17 cellular contexts compared by ENCODE assay signal in genomic region chr11:66729447-66729846, GRCh38. TPM values are rescaled to one million over a fixed set of nuclear protein-coding genes. Genes with fewer than 3 reads are reported as not detected.
A peak's percentile ranks its signal among the peaks of the same experiment; 100 is the strongest.
DNase-seq lines count a peak whose midpoint lies in the region; ATAC-seq and TF ChIP-seq lines count a peak whose summit lies in the region.
"Had no signal": no experiment of that assay in that cellular context is flagged by ENCODE, and none has a peak within 500 bp of the region (broad histone marks: within the 10 kb centered on the region; RNA-seq: fewer than 3 reads in every experiment).

No MANE protein-coding gene starts in this region.

- no peak overlapping the region for H3K27ac ChIP-seq in CD8-positive, alpha-beta T cell (ENCODE audit: low read depth, low read length)
- H3K27ac ChIP-seq in cingulate gyrus (ENCODE audit: low read depth, low read length) = peak overlapping the region; percentile 50
- H3K27ac ChIP-seq: left lung had no signal

- no peak overlapping the region for H3K27ac Mint-ChIP-seq in CD8-positive, alpha-beta T cell
- no peak overlapping the region for H3K27ac Mint-ChIP-seq in nephron progenitor cell

- POLR2A ChIA-PET in CD8-positive, alpha-beta T cell (lab: Charles Lee) = no interaction called here

- H3K4me1 ChIP-seq in CD8-positive, alpha-beta T cell (ENCODE audit: insufficient read depth, low read length) = peaks cover 9% of the 10 kb centered on the region
- H3K4me1 ChIP-seq in NT2/D1 (ENCODE audit: insufficient read depth, insufficient read length) = peaks cover 16% of the 10 kb centered on the region

- peak overlapping the region; percentile 89 for H3K9ac ChIP-seq in NT2/D1 (ENCODE audit: insufficient read length, low read depth)
- H3K9ac ChIP-seq: SK-N-SH had no signal

- no peaks in the 10 kb centered on the region for H3K9me3 ChIP-seq in CD8-positive, alpha-beta T cell (ENCODE audit: low read length)
- H3K9me3 ChIP-seq in NT2/D1 (ENCODE audit: insufficient read depth, low read length) = no peaks in the 10 kb centered on the region
- H3K9me3 ChIP-seq: left lung, SK-N-SH had no signal

- H3K36me3 Mint-ChIP-seq in CD8-positive, alpha-beta T cell = peaks cover 2% of the 10 kb centered on the region
- H3K36me3 Mint-ChIP-seq in nephron progenitor cell (ENCODE audit: low read depth) = peaks cover 5% of the 10 kb centered on the region

- no peak for TF ChIP-seq CTCF in CD8-positive, alpha-beta T cell (IDR thresholded peaks at IDR 0.05)
- TF ChIP-seq CTCF in nephron progenitor cell (IDR thresholded peaks at IDR 0.05) = no peak

- no peak overlapping the region for H3K4me3 ChIP-seq in CD8-positive, alpha-beta T cell (ENCODE audit: low read depth, low read length)
- H3K4me3 ChIP-seq in NT2/D1 (ENCODE audit: insufficient read length, low read depth) = no peak overlapping the region
- H3K4me3 ChIP-seq: left lung had no signal

- H3K4me1 Mint-ChIP-seq in CD8-positive, alpha-beta T cell (ENCODE audit: low read depth) = peaks cover 17% of the 10 kb centered on the region
- H3K4me1 Mint-ChIP-seq in nephron progenitor cell = peaks cover 37% of the 10 kb centered on the region

- peaks cover 64% of the 10 kb centered on the region for H3K27me3 Mint-ChIP-seq in CD8-positive, alpha-beta T cell (ENCODE audit: low read depth)
- peaks cover 38% of the 10 kb centered on the region for H3K27me3 Mint-ChIP-seq in nephron progenitor cell (ENCODE audit: low read depth, poor library complexity)

- ATAC-seq in CD8-positive, alpha-beta T cell = no peak
- no peak for ATAC-seq in GM19467 (IDR thresholded peaks at IDR 0.05; ENCODE audit: unreplicated experiment)
- ATAC-seq: left lung had no signal

- H3K9me3 Mint-ChIP-seq in CD8-positive, alpha-beta T cell = no peaks in the 10 kb centered on the region
- no peaks in the 10 kb centered on the region for H3K9me3 Mint-ChIP-seq in nephron progenitor cell
- H3K9me3 Mint-ChIP-seq: T-helper 2 cell treated with Interferon-gamma antibody and Interleukin-4, amounts not matched to agents 5 μg/mL and 100 μg/mL, for 36 hours had no signal

- intact Hi-C loops in CD8-positive, alpha-beta T cell (cut with DNase I, micrococcal nuclease) = no loop called here

- H3K4me3 Mint-ChIP-seq in CD8-positive, alpha-beta T cell = peak overlapping the region; percentile 86
- peak overlapping the region; percentile 93 for H3K4me3 Mint-ChIP-seq in nephron progenitor cell

- CTCF ChIA-PET in CD8-positive, alpha-beta T cell (lab: Charles Lee) = interaction anchor here (1.4 kb wide), 2 partner anchors 34 to 105 kb away, joined by 3 read pairs; no protein-coding TSS in a partner anchor

- DNase-seq in CD8-positive, alpha-beta T cell = no peak
- DNase-seq in NT2/D1 (ENCODE audit: low read depth, low spot score) (no peak), nephron progenitor cell (no peak), NCI-H146 (lab: John Stamatoyannopoulos, UW) (no peak), iPS-NIHi7 (ENCODE audit: extremely low spot score) (no peak)
- DNase-seq: activated CD4-positive, alpha-beta T cell treated with anti-CD3 and anti-CD28 coated beads, Interleukin-2, amount 50 U/mL, for 4 hours; activated naive CD4-positive, alpha-beta T cell; activated T-cell treated with anti-CD3 and anti-CD28 coated beads for 4 hours; left lung; NCI-H1105 treated with DMSO at 0.1 percent for 48 hours; NCI-H510A treated with DMSO at 0.1 percent for 48 hours; NK-92 treated with Interleukin-12 subunit alpha and Interleukin-12 subunit beta, amount 100 ng/mL, for 24 hours; SK-N-SH; substantia nigra had no signal

- no peaks in the 10 kb centered on the region for H3K36me3 ChIP-seq in CD8-positive, alpha-beta T cell (ENCODE audit: insufficient read depth, low read length)
- peaks cover 5% of the 10 kb centered on the region for H3K36me3 ChIP-seq in NT2/D1 (ENCODE audit: insufficient read depth, insufficient read length, low read length)
- H3K36me3 ChIP-seq: left lung had no signal

- peaks cover 14% of the 10 kb centered on the region for H3K27me3 ChIP-seq in CD8-positive, alpha-beta T cell (ENCODE audit: insufficient read depth, low read length)
- peaks cover 29% of the 10 kb centered on the region for H3K27me3 ChIP-seq in NT2/D1 (ENCODE audit: insufficient read depth, insufficient read length)

RNA-seq across cellular contexts. Expression of gene SPTBN2, which starts 0.4 kb away (rescaled TPM):
- total RNA-seq in CD8-positive, alpha-beta T cell = not detected

RNA-seq across cellular contexts. Expression of gene RBM4B, which starts 51.8 kb away (rescaled TPM):
- 1 to 10 TPM; 5.4 to 5.6 TPM for total RNA-seq in CD8-positive, alpha-beta T cell
